In the genomic region with DNA sequence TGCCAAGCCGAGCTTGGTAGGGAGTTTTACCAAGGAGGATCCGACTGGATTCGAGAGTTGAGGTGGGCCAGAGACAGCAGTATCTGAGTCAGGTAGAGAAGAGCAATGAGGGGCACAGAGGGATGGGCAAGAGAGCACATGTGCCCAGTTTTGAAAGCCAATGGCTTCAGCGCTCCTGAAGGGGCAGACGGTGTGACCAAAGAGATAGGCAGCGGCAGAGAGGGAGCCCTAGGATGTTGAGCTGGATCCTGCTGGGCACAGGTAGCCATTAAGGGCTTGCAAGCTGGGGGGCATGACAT, we compare ENCODE assay signal across 10 cellular contexts. TPM values are rescaled to one million over a fixed set of nuclear protein-coding genes. Genes with fewer than 3 reads are reported as not detected.
DNase-seq lines count a peak whose midpoint lies in the region; ATAC-seq lines count a peak whose summit lies in the region.
"Had no signal": no experiment of that assay in that cellular context is flagged by ENCODE, and none has a peak within 500 bp of the region (broad histone marks: within the 10 kb centered on the region; RNA-seq: fewer than 3 reads in every experiment).

No MANE protein-coding gene starts in this region.

- H3K36me3 ChIP-seq in H7 (replicated peaks; ENCODE audit: control insufficient read depth, insufficient read depth, low read length) (peaks cover 15% of the 10 kb centered on the region), SJCRH30 (peaks cover 49% of the 10 kb centered on the region)

- peak overlapping the region; percentile 92 for H3K27ac ChIP-seq in SJCRH30

- peak overlapping the region; percentile 86 for H3K4me3 ChIP-seq in H7 (ENCODE audit: insufficient read depth, low read depth, low read length)
- H3K4me3 ChIP-seq in SJCRH30 = peak overlapping the region; percentile 100
- peak overlapping the region; percentile 72 for H3K4me3 ChIP-seq in iPS-18c (ENCODE audit: insufficient read depth, low read depth, low read length)
- peak overlapping the region; percentile 53 for H3K4me3 ChIP-seq in skeletal muscle cell (ENCODE audit: low read depth, low read length)

- H3K27me3 ChIP-seq in H7 (ENCODE audit: control insufficient read depth, insufficient read depth, low read length) (no peaks in the 10 kb centered on the region; the same call in 1 of the 2 replicates), SJCRH30 (no peaks in the 10 kb centered on the region)

- ATAC-seq in HG02870 (IDR thresholded peaks at IDR 0.05; ENCODE audit: unreplicated experiment) = no peak

- H3K4me1 ChIP-seq in SJCRH30 = peaks cover 40% of the 10 kb centered on the region

- H3K9me3 ChIP-seq in SJCRH30 (replicated peaks) = no peaks in the 10 kb centered on the region
- no peaks in the 10 kb centered on the region for H3K9me3 ChIP-seq in iPS-18c (ENCODE audit: control insufficient read depth, insufficient read depth, low read length)

- no peak for DNase-seq in H7
- DNase-seq in SJCRH30 = peak in 1 of 2 experiments; percentile 52
- no peak for DNase-seq in skeletal muscle cell (ENCODE audit: low read depth)
- no peak for DNase-seq in D341Med (ENCODE audit: low spot score)
- DNase-seq in medulla oblongata (ENCODE audit: extremely low spot score) = no peak
- no peak for DNase-seq in NCI-H1105 (lab: John Stamatoyannopoulos, UW)
- DNase-seq: amniotic stem cell, SHP77 treated with DMSO at 0.1 percent for 48 hours had no signal

RNA-seq across cellular contexts. Expression of a gene that starts 0.9 kb away (rescaled TPM):
- 105 and 110 TPM in 2 replicates for total RNA-seq in H7 (2014; rRNA removed; shearing (Covaris generic))
- total RNA-seq in SJCRH30 (2014; rRNA removed; shearing (Covaris generic)) = 563 and 588 TPM in 2 replicates

RNA-seq across cellular contexts. Expression of a gene that starts 45.9 kb away (rescaled TPM):
- total RNA-seq in H7 (2014; rRNA removed; shearing (Covaris generic)) = 43.4 and 51.2 TPM in 2 replicates
- total RNA-seq in SJCRH30 (2014; rRNA removed; shearing (Covaris generic)) = 3.5 and 5.7 TPM in 2 replicates
